11 cellular contexts compared by ENCODE assay signal in genomic region chr2:170022692-170023091, GRCh38.
DNase-seq lines count a peak whose midpoint lies in the region; ATAC-seq and TF ChIP-seq lines count a peak whose summit lies in the region.
"Had no signal": no experiment of that assay in that cellular context is flagged by ENCODE, and none has a peak within 500 bp of the region (broad histone marks: within the 10 kb centered on the region; RNA-seq: fewer than 3 reads in every experiment).

No MANE protein-coding gene starts in this region.

- H3K27me3 Mint-ChIP-seq in activated naive CD8-positive, alpha-beta T cell treated with anti-CD3 and anti-CD28 coated beads, Interleukin-2, amount 50 U/mL, for 24 hours, result no peaks in the 10 kb centered on the region

- H3K36me3 Mint-ChIP-seq in activated naive CD8-positive, alpha-beta T cell treated with anti-CD3 and anti-CD28 coated beads, Interleukin-2, amount 50 U/mL, for 24 hours (ENCODE audit: low read depth), result peaks cover 16% of the 10 kb centered on the region
- peaks cover 7% of the 10 kb centered on the region for H3K36me3 Mint-ChIP-seq in stimulated activated effector memory CD8-positive, alpha-beta T cell treated with anti-CD3 and anti-CD28 coated beads, Interleukin-12 subunit alpha, Interleukin-12 subunit beta, amount 100 ng/mL, for 72 hours

- TF ChIP-seq CTCF in epithelial cell of proximal tubule (conservative IDR thresholded peaks at IDR 0.05; ENCODE audit: low read depth, low read length) (no peak), ovary (IDR thresholded peaks at IDR 0.05) (no peak)

- H3K4me1 Mint-ChIP-seq in activated naive CD8-positive, alpha-beta T cell treated with anti-CD3 and anti-CD28 coated beads, Interleukin-2, amount 50 U/mL, for 24 hours, result no peaks in the 10 kb centered on the region
- H3K4me1 Mint-ChIP-seq in stimulated activated effector memory CD8-positive, alpha-beta T cell treated with anti-CD3 and anti-CD28 coated beads, Interleukin-12 subunit alpha, Interleukin-12 subunit beta, amount 100 ng/mL, for 72 hours, result no peaks in the 10 kb centered on the region

- no peaks in the 10 kb centered on the region for H3K27me3 ChIP-seq in ovary
- H3K27me3 ChIP-seq: BLaER1 treated with 17β-estradiol and CSF1 and Interleukin-3, amounts not matched to agents 10 nM and 100 nM had no signal

- no peaks in the 10 kb centered on the region for H3K9me3 Mint-ChIP-seq in activated naive CD8-positive, alpha-beta T cell treated with anti-CD3 and anti-CD28 coated beads, Interleukin-2, amount 50 U/mL, for 24 hours
- H3K9me3 Mint-ChIP-seq in stimulated activated effector memory CD8-positive, alpha-beta T cell treated with anti-CD3 and anti-CD28 coated beads, Interleukin-12 subunit alpha, Interleukin-12 subunit beta, amount 100 ng/mL, for 72 hours, result no peaks in the 10 kb centered on the region

- H3K4me1 ChIP-seq in ovary (ENCODE audit: insufficient read depth), result peaks cover 2% of the 10 kb centered on the region

- H3K4me3 ChIP-seq in epithelial cell of proximal tubule (ENCODE audit: low read depth, low read length), result no peak overlapping the region
- no peak overlapping the region for H3K4me3 ChIP-seq in ovary
- H3K4me3 ChIP-seq: BLaER1 treated with 17β-estradiol and CSF1 and Interleukin-3, amounts not matched to agents 10 nM and 100 nM had no signal

- DNase-seq in A172 (ENCODE audit: low spot score) (peak; percentile 71), GM03348 (ENCODE audit: low spot score) (peak; percentile 68), NCI-H510A (lab: John Stamatoyannopoulos, UW) (peak; percentile 71), epithelial cell of proximal tubule (ENCODE audit: low read depth) (peak; percentile 80), ovary (no peak)
- DNase-seq in activated naive CD8-positive, alpha-beta T cell treated with anti-CD3 and anti-CD28 coated beads, Interleukin-2, amount 50 U/mL, for 24 hours, result no peak
- DNase-seq in stimulated activated effector memory CD8-positive, alpha-beta T cell treated with anti-CD3 and anti-CD28 coated beads, Interleukin-12 subunit alpha, Interleukin-12 subunit beta, amount 100 ng/mL, for 72 hours (ENCODE audit: low spot score in 2 of 2), result no peak
- DNase-seq: glutamatergic neuron, NCI-H1417 treated with DMSO at 0.1 percent for 48 hours had no signal

- H3K27ac Mint-ChIP-seq in activated naive CD8-positive, alpha-beta T cell treated with anti-CD3 and anti-CD28 coated beads, Interleukin-2, amount 50 U/mL, for 24 hours, result no peak overlapping the region
- no peak overlapping the region for H3K27ac Mint-ChIP-seq in stimulated activated effector memory CD8-positive, alpha-beta T cell treated with anti-CD3 and anti-CD28 coated beads, Interleukin-12 subunit alpha, Interleukin-12 subunit beta, amount 100 ng/mL, for 72 hours

- no peak for ATAC-seq in activated naive CD8-positive, alpha-beta T cell treated with anti-CD3 and anti-CD28 coated beads, Interleukin-2, amount 50 U/mL, for 24 hours
- ATAC-seq in stimulated activated effector memory CD8-positive, alpha-beta T cell treated with anti-CD3 and anti-CD28 coated beads, Interleukin-12 subunit alpha, Interleukin-12 subunit beta, amount 100 ng/mL, for 72 hours, result no peak
- ATAC-seq in GM19324 (IDR thresholded peaks at IDR 0.05; ENCODE audit: low FRiP score, unreplicated experiment), result no peak

- no peak overlapping the region for H3K27ac ChIP-seq in ovary
- H3K27ac ChIP-seq: BLaER1 treated with 17β-estradiol and CSF1 and Interleukin-3, amounts not matched to agents 10 nM and 100 nM had no signal

- H3K4me3 Mint-ChIP-seq in activated naive CD8-positive, alpha-beta T cell treated with anti-CD3 and anti-CD28 coated beads, Interleukin-2, amount 50 U/mL, for 24 hours, result no peak overlapping the region
- H3K4me3 Mint-ChIP-seq in stimulated activated effector memory CD8-positive, alpha-beta T cell treated with anti-CD3 and anti-CD28 coated beads, Interleukin-12 subunit alpha, Interleukin-12 subunit beta, amount 100 ng/mL, for 72 hours, result no peak overlapping the region

- intact Hi-C loops in ovary (cut with DNase I), result no loop called here

- no peaks in the 10 kb centered on the region for H3K9me3 ChIP-seq in ovary
- H3K9me3 ChIP-seq: BLaER1 treated with 17β-estradiol and CSF1 and Interleukin-3, amounts not matched to agents 10 nM and 100 nM had no signal

- no peak for TF ChIP-seq POLR2A in ovary (IDR thresholded peaks at IDR 0.05)

- TF ChIP-seq EP300 in ovary (IDR thresholded peaks at IDR 0.05), result no peak

- no peaks in the 10 kb centered on the region for H3K36me3 ChIP-seq in ovary

Comparison
In these comparisons a context has a peak if more than half of its experiments do, and no peak if none do; other contexts are left out.
1. DNase-seq: peak in A172 (single experiment), GM03348 (single experiment), NCI-H510A (single experiment) and epithelial cell of proximal tubule (single experiment); none in ovary (0 of 5), activated naive CD8-positive, alpha-beta T cell treated with anti-CD3 and anti-CD28 coated beads, Interleukin-2, amount 50 U/mL, for 24 hours (single experiment) and stimulated activated effector memory CD8-positive, alpha-beta T cell treated with anti-CD3 and anti-CD28 coated beads, Interleukin-12 subunit alpha, Interleukin-12 subunit beta, amount 100 ng/mL, for 72 hours (0 of 2).